Comparison of ENCODE assay signal across 8 cellular contexts in genomic region chr17:75289832-75290337, GRCh38. TPM values are rescaled to one million over a fixed set of nuclear protein-coding genes. Genes with fewer than 3 reads are reported as not detected.
DNase-seq lines count a peak whose midpoint lies in the region; ATAC-seq and TF ChIP-seq lines count a peak whose summit lies in the region.

No MANE protein-coding gene starts in this region.

- H3K4me1 ChIP-seq in heart right ventricle: peaks cover 0 to 48% (median 10%) of the 10 kb centered on the region in 9 donors

- peak overlapping the region; percentile 85 for H3K4me3 ChIP-seq in GM12864 (ENCODE audit: low read depth, low read length)
- peak overlapping the region; percentile 39 to 98 (median 81) for H3K4me3 ChIP-seq in heart right ventricle
- H3K4me3 ChIP-seq in retinal pigment epithelial cell (ENCODE audit: low read length): peak overlapping the region; percentile 90

- H3K4me1 Mint-ChIP-seq in activated naive CD8-positive, alpha-beta T cell (ENCODE audit: low read depth): peaks cover 17% of the 10 kb centered on the region

- ATAC-seq in HG02885 (IDR thresholded peaks at IDR 0.05; ENCODE audit: poor library complexity, unreplicated experiment) (peak; percentile 25), heart right ventricle (peak in 6 of 8 donors; percentile 26 to 51 (median 42))

- H3K9me3 Mint-ChIP-seq in activated naive CD8-positive, alpha-beta T cell (ENCODE audit: low read depth): no peaks in the 10 kb centered on the region

- H3K27ac ChIP-seq in heart right ventricle: peak overlapping the region; percentile 46 to 97 (median 90)

- 4 to 8% methylated on average over 26 of the region's 26 CpGs for WGBS in heart right ventricle, 2 donors

- peak overlapping the region; percentile 98 for H3K4me3 Mint-ChIP-seq in activated naive CD8-positive, alpha-beta T cell

- no peaks in the 10 kb centered on the region for H3K9me3 ChIP-seq in heart right ventricle

- H3K27ac Mint-ChIP-seq in activated naive CD8-positive, alpha-beta T cell: peak overlapping the region; percentile 100

- peak; percentile 75 for DNase-seq in GM12864 (ENCODE audit: low read depth)
- peak; percentile 83 for DNase-seq in RKO (ENCODE audit: low spot score)
- peak; percentile 39 to 53 for DNase-seq in heart right ventricle
- DNase-seq in retinal pigment epithelial cell (ENCODE audit: low read depth): no peak
- no peak for DNase-seq in cortex of kidney (lab: John Stamatoyannopoulos, UW)
- DNase-seq in OCI-M2 (lab: John Stamatoyannopoulos, UW; ENCODE audit: unreplicated experiment): no peak

- H3K36me3 ChIP-seq in heart right ventricle: peaks cover 0 to 22% (median 0%) of the 10 kb centered on the region in 9 donors

- TF ChIP-seq CTCF in GM12864 (IDR thresholded peaks at IDR 0.05; ENCODE audit: low read depth, low read length, missing control alignments): peak; percentile 49
- peak in 4 of 9 donors; percentile 25 to 32 (median 26) for TF ChIP-seq CTCF in heart right ventricle (IDR thresholded peaks at IDR 0.05)
- peak; percentile 23 for TF ChIP-seq CTCF in retinal pigment epithelial cell (conservative IDR thresholded peaks at IDR 0.05; ENCODE audit: low read depth, low read length)

- H3K27me3 ChIP-seq in heart right ventricle: no peaks in the 10 kb centered on the region

- H3K36me3 Mint-ChIP-seq in activated naive CD8-positive, alpha-beta T cell: peaks cover 5% of the 10 kb centered on the region

- H3K27me3 Mint-ChIP-seq in activated naive CD8-positive, alpha-beta T cell: no peaks in the 10 kb centered on the region

- intact Hi-C loops in heart right ventricle (cut with DNase I): loop anchor here in 2 of 10 donors (1.0 to 2.0 kb wide), 2 partner anchors 19 to 114 kb away; partner anchors contain the start of gene MIF4GD (in 1 of the 2)

RNA-seq across cellular contexts. Expression of gene SLC25A19, which starts 0.7 kb away (rescaled TPM):
- total RNA-seq in heart right ventricle: 10 to 100 TPM in 6 of 10 donors, 1 to 10 TPM in 4; 6.8 to 19.2 (median 11.3) TPM
- 10 to 100 TPM; 19.7 to 23.2 TPM for polyA plus RNA-seq in heart right ventricle

RNA-seq across cellular contexts. Expression of gene MIF4GD, which starts 18.9 kb away (rescaled TPM):
- 10 to 100 TPM; 12.6 to 21.0 (median 15.6) TPM for total RNA-seq in heart right ventricle
- polyA plus RNA-seq in heart right ventricle: 10 to 100 TPM in 1 of 2 donors, 1 to 10 TPM in 1; 7.5 to 27.7 TPM

RNA-seq across cellular contexts. Expression of gene MRPS7, which starts 28.2 kb away (rescaled TPM):
- total RNA-seq in heart right ventricle: 100 to 1,000 TPM; 124 to 179 (median 151) TPM
- 100 to 1,000 TPM in 1 of 2 donors, 10 to 100 TPM in 1; 98.9 to 118 TPM for polyA plus RNA-seq in heart right ventricle

RNA-seq across cellular contexts. Expression of gene GGA3, which starts 28.5 kb away (rescaled TPM):
- 10 to 100 TPM; 16.0 to 30.2 (median 21.7) TPM for total RNA-seq in heart right ventricle
- 10 to 100 TPM; 13.1 to 20.3 TPM for polyA plus RNA-seq in heart right ventricle

Comparison
In these comparisons a context has a peak if more than half of its experiments do, and no peak if none do; other contexts are left out.
1. DNase-seq: peak in GM12864 (single experiment), RKO (single experiment) and heart right ventricle (2 of 2); none in retinal pigment epithelial cell (single experiment), cortex of kidney (single experiment) and OCI-M2 (single experiment).
2. Peak in every context shown above with its lines, with median percentiles within 50 percentile points of each other: H3K4me3 ChIP-seq.